In the genomic region with DNA sequence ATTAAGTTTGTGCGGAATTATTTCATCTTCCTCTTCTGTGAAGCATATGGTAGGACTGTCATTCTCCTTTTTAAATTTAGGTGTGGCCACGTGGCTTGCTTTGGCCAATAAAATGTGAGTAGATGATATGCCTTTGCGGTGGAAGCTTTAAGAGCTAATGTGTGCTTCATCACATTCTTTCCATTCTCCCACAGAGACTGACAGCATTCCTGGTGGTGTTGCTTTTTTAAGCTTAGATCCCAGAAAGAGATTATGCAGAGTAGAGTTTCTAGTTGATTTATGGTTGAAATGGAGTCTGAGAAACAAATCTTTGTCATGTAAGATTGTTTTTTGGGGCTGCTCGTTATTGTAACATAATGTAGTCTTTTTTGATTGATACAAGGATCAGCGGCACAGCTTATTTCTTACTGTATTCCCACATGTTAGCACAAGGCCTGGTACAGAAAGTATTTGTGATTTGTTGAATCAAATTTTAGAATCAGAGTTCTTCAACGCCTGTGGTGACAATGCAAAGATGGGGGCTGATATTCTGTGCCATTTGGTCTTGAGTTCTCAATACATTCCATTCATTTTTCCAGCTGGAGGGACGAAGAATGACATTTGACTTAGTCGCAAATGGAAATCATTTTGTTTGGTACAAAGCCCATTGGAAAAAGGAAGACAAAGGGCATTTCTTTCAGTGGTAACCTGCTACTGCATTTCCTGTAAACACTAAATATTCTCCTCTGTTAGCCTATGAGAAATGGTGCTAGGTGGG, we compare ENCODE assay signal across 15 cellular contexts.
DNase-seq lines count a peak whose midpoint lies in the region; ATAC-seq and TF ChIP-seq lines count a peak whose summit lies in the region.
"Had no signal": no experiment of that assay in that cellular context is flagged by ENCODE, and none has a peak within 500 bp of the region (broad histone marks: within the 10 kb centered on the region; RNA-seq: fewer than 3 reads in every experiment).

No MANE protein-coding gene starts in this region.

- H3K4me1 ChIP-seq in PC-9 (replicated peaks; ENCODE audit: insufficient read depth) (no peaks in the 10 kb centered on the region), foreskin keratinocyte (no peaks in the 10 kb centered on the region), osteoblast (ENCODE audit: insufficient read depth, low read length) (peaks cover 10% of the 10 kb centered on the region)
- H3K4me1 ChIP-seq: BLaER1, breast epithelium had no signal

- H3F3A ChIP-seq in PC-9 (ENCODE audit: insufficient read depth, low read depth), result no peaks in the 10 kb centered on the region

- no TSS peak for BruUV-seq in PC-9 (replicated peaks; lab: Mats Ljungman, UMichigan)

- H3K4me2 ChIP-seq in PC-9, result no peak overlapping the region
- H3K4me2 ChIP-seq in osteoblast (ENCODE audit: insufficient read depth, low read length), result no peak overlapping the region
- H3K4me2 ChIP-seq: BLaER1 had no signal

- no peaks in the 10 kb centered on the region for H3K9me2 ChIP-seq in PC-9 (ENCODE audit: insufficient read depth)

- H3K9me3 ChIP-seq in PC-9 (ENCODE audit: insufficient read depth, low read depth) (no peaks in the 10 kb centered on the region), osteoblast (ENCODE audit: low read depth, low read length) (no peaks in the 10 kb centered on the region)
- H3K9me3 ChIP-seq: breast epithelium had no signal

- TF ChIP-seq CTCF in PC-9 (conservative IDR thresholded peaks at IDR 0.05), result no peak
- no peak for TF ChIP-seq CTCF in foreskin keratinocyte (conservative IDR thresholded peaks at IDR 0.05)
- TF ChIP-seq CTCF in osteoblast (IDR thresholded peaks at IDR 0.05; ENCODE audit: extremely low read depth, low read depth, low read length), result no peak

- H3K4me3 ChIP-seq in PC-9 (no peak overlapping the region), osteoblast (ENCODE audit: insufficient read depth, low read length) (no peak overlapping the region)
- H3K4me3 ChIP-seq: BLaER1, breast epithelium had no signal

- H2AFZ ChIP-seq in PC-9 (no peak overlapping the region), osteoblast (ENCODE audit: low read length) (no peak overlapping the region)

- peak; percentile 79 for ATAC-seq in foreskin keratinocyte
- no peak for ATAC-seq in HG02852 (IDR thresholded peaks at IDR 0.05; ENCODE audit: unreplicated experiment)
- ATAC-seq: natural killer cell treated with Interleukin-12 subunit alpha and Interleukin-12 subunit beta and Interleukin-15 and Interleukin-18, amount 100 ng/mL, for 72 hours had no signal

- H3K27me3 ChIP-seq in PC-9 (ENCODE audit: insufficient read depth, low read depth), result no peaks in the 10 kb centered on the region
- H3K27me3 ChIP-seq in foreskin keratinocyte, result no peaks in the 10 kb centered on the region
- H3K27me3 ChIP-seq in osteoblast (ENCODE audit: insufficient read depth, low read length), result no peaks in the 10 kb centered on the region
- H3K27me3 ChIP-seq: BLaER1, breast epithelium had no signal

- H3K36me3 ChIP-seq in PC-9 (ENCODE audit: low read depth), result no peaks in the 10 kb centered on the region
- H3K36me3 ChIP-seq in osteoblast (ENCODE audit: insufficient read depth, low read length), result no peaks in the 10 kb centered on the region
- H3K36me3 ChIP-seq: BLaER1, breast epithelium, WERI-Rb-1 had no signal

- POLR2A ChIA-PET in PC-9 (lab: Charles Lee; ENCODE audit: unreplicated experiment), result interaction anchor here (0.6 to 0.7 kb wide), 3 partner anchors 121 to 169 kb away, joined by 3 to 6 read pairs (median 4); no protein-coding TSS in a partner anchor

- CTCF ChIA-PET in PC-9 (lab: Charles Lee), result no interaction called here

- H3K79me2 ChIP-seq in PC-9 (ENCODE audit: low read depth) (no peaks in the 10 kb centered on the region), osteoblast (ENCODE audit: insufficient read depth, low read length) (no peaks in the 10 kb centered on the region)

- DNase-seq in EH (ENCODE audit: low read depth), result peak; percentile 94
- peak; percentile 18 to 38 for DNase-seq in PC-9
- peak in 1 of 2 donors; percentile 78 for DNase-seq in foreskin keratinocyte
- DNase-seq in osteoblast (ENCODE audit: insufficient read length, low spot score, missing footprints), result peak; percentile 66
- DNase-seq in activated CD4-positive, CD25-positive, alpha-beta regulatory T cell treated with anti-CD3 and anti-CD28 coated beads, Interleukin-2, amount 50 U/mL, for 72 hours, result no peak
- DNase-seq in HPDE6-E6E7 (ENCODE audit: extremely low spot score), result no peak
- DNase-seq in COLO829 (ENCODE audit: low spot score), result no peak
- DNase-seq: activated T-cell treated with anti-CD3 and anti-CD28 coated beads for 4 hours, SIG-M5, WERI-Rb-1 had no signal

- intact Hi-C loops in PC-9 (cut with micrococcal nuclease; ENCODE audit: unreplicated experiment), result loop anchor here (2.0 to 5.0 kb wide), 4 partner anchors 56 to 211 kb away; partner anchors contain the start of gene VLDLR

- H4K20me1 ChIP-seq in PC-9 (ENCODE audit: insufficient read depth) (no peaks in the 10 kb centered on the region), osteoblast (ENCODE audit: insufficient read depth, low read length) (no peaks in the 10 kb centered on the region)
- H4K20me1 ChIP-seq: BLaER1 had no signal

- H3K27ac ChIP-seq in PC-9 (no peak overlapping the region), foreskin keratinocyte (no peak overlapping the region), osteoblast (ENCODE audit: low read depth, low read length) (no peak overlapping the region)
- H3K27ac ChIP-seq: BLaER1, breast epithelium, epithelial cell of prostate, WERI-Rb-1 had no signal

Comparison
In these comparisons a context has a peak if more than half of its experiments do, and no peak if none do; other contexts are left out.
1. DNase-seq: peak in EH (single experiment), PC-9 (2 of 2) and osteoblast (single experiment); none in activated CD4-positive, CD25-positive, alpha-beta regulatory T cell treated with anti-CD3 and anti-CD28 coated beads, Interleukin-2, amount 50 U/mL, for 72 hours (single experiment), HPDE6-E6E7 (single experiment) and COLO829 (single experiment).